8 cellular contexts compared by ENCODE assay signal in the genomic region with DNA sequence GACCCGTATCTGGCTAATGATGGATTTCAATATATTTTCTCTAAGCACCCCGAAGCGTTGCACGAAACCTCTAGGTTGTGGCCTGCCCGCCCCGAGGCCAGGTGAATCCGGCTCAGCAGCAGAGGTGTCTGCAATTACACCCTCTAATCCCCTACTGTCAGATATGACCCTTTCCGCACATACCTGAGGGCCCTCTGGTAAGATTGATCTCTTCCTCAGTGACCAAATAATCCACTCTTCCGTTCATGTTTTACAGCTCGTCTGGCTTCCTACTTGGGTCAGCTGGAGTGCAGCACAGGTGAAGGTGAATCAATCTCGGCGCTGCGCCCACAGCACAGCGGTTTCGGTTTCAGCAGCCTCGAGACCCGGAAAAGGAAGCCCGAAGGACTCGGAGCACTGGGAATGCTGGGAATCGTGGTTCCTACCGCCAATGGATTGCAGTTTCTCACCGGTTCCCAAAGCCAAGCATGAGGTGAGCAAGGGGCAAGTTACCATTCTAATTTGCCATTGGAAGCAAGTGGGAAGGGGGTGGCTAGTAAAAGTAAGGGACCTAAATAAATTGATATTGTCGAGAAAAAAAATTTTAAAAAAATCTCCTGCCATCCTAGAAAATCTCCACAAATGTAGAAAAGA. TPM values are rescaled to one million over a fixed set of nuclear protein-coding genes. Genes with fewer than 3 reads are reported as not detected.
DNase-seq lines count a peak whose midpoint lies in the region; ATAC-seq, FAIRE-seq and TF ChIP-seq lines count a peak whose summit lies in the region.

A gene with protein sequence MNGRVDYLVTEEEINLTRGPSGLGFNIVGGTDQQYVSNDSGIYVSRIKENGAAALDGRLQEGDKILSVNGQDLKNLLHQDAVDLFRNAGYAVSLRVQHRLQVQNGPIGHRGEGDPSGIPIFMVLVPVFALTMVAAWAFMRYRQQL (minus strand): TSS at position 374 of the 633 bp plus-strand sequence. CDS start 127 bp downstream, at position 247.

- no peaks in the 10 kb centered on the region for H3K27me3 Mint-ChIP-seq in nephron progenitor cell (ENCODE audit: low read depth, poor library complexity)

- no peak for TF ChIP-seq CTCF in GM10266 (IDR thresholded peaks at IDR 0.05; ENCODE audit: control insufficient read depth, insufficient read depth, low read depth, missing control alignments)
- no peak for TF ChIP-seq CTCF in foreskin keratinocyte (conservative IDR thresholded peaks at IDR 0.05)
- TF ChIP-seq CTCF in nephron progenitor cell (IDR thresholded peaks at IDR 0.05): no peak

- H3K27ac ChIP-seq in HUES48 (ENCODE audit: low read depth, low read length) (peak within 1 kb of the TSS; percentile 81), foreskin keratinocyte (peak within 1 kb of the TSS; percentile 6)

- DNase-seq in GM10266 (ENCODE audit: extremely low spot score) (peak; percentile 61), RCC 7860 (ENCODE audit: low spot score) (peak; percentile 43), foreskin keratinocyte (peak; percentile 75 to 86), nephron progenitor cell (peak; percentile 43), SKM-1 treated with dmso at 0.1 percent for 144 hours (lab: John Stamatoyannopoulos, UW; ENCODE audit: unreplicated experiment) (no peak)
- peak; percentile 51 for DNase-seq in activated effector memory CD4-positive, alpha-beta T cell treated with Interleukin-2 at 50 U/mL for 16 hours
- DNase-seq in stimulated activated naive CD8-positive, alpha-beta T cell treated with anti-CD3 and anti-CD28 coated beads, Interleukin-15, Interleukin-2, amounts not matched to agents 100 U/mL and 50 U/mL, for 24 hours: peak; percentile 57

- ATAC-seq in foreskin keratinocyte: peak; percentile 98
- ATAC-seq in stimulated activated naive CD8-positive, alpha-beta T cell treated with anti-CD3 and anti-CD28 coated beads, Interleukin-15, Interleukin-2, amounts not matched to agents 100 U/mL and 50 U/mL, for 24 hours: peak; percentile 61

- peaks cover 12% of the 10 kb centered on the region for H3K36me3 ChIP-seq in HUES48 (ENCODE audit: control insufficient read depth, insufficient read depth, low read length)

- peak within 1 kb of the TSS; percentile 95 for H3K4me3 ChIP-seq in HUES48 (ENCODE audit: low read depth, low read length)

- H3K4me3 Mint-ChIP-seq in nephron progenitor cell: peak within 1 kb of the TSS; percentile 99

- peaks cover 3% of the 10 kb centered on the region for H3K36me3 Mint-ChIP-seq in nephron progenitor cell (ENCODE audit: low read depth)

- H3K4me1 Mint-ChIP-seq in nephron progenitor cell: peaks cover 18% of the 10 kb centered on the region

- peak; percentile 18 for FAIRE-seq in RCC 7860 (lab: Jason Lieb, UNC)

- H3K27me3 ChIP-seq in HUES48 (ENCODE audit: control insufficient read depth, insufficient read depth, low read length) (no peaks in the 10 kb centered on the region), foreskin keratinocyte (no peaks in the 10 kb centered on the region)

- peaks cover 12% of the 10 kb centered on the region for H3K4me1 ChIP-seq in HUES48 (ENCODE audit: control insufficient read depth, insufficient read depth, low read length)
- no peaks in the 10 kb centered on the region for H3K4me1 ChIP-seq in foreskin keratinocyte

- peak within 1 kb of the TSS; percentile 86 for H3K9ac ChIP-seq in HUES48 (ENCODE audit: low read depth, low read length)

- H3K9me3 ChIP-seq in HUES48 (ENCODE audit: control insufficient read depth, insufficient read depth, low read length): no peaks in the 10 kb centered on the region

- no peaks in the 10 kb centered on the region for H3K9me3 Mint-ChIP-seq in nephron progenitor cell

- H3K27ac Mint-ChIP-seq in nephron progenitor cell: peak within 1 kb of the TSS; percentile 59

RNA-seq across cellular contexts. Expression of the gene that starts here (rescaled TPM):
- 15.8 and 20.1 TPM in 2 replicates for total RNA-seq in foreskin keratinocyte
- 7.8 and 8.6 TPM in 2 replicates for polyA plus RNA-seq in foreskin keratinocyte
